ENCODE assay signal across 9 cellular contexts in genomic region chr17:81309140-81309858, GRCh38. TPM values are rescaled to one million over a fixed set of nuclear protein-coding genes. Genes with fewer than 3 reads are reported as not detected.
DNase-seq lines count a peak whose midpoint lies in the region; ATAC-seq and TF ChIP-seq lines count a peak whose summit lies in the region.
"Had no signal": no experiment of that assay in that cellular context is flagged by ENCODE, and none has a peak within 500 bp of the region (broad histone marks: within the 10 kb centered on the region; RNA-seq: fewer than 3 reads in every experiment).

No MANE protein-coding gene starts in this region.

- H3K27ac Mint-ChIP-seq in Caco-2 (ENCODE audit: unreplicated experiment) = peak overlapping the region; percentile 98
- H3K27ac Mint-ChIP-seq: T-helper 1 cell treated with Interleukin-12 subunit alpha and Interleukin-12 subunit beta and Interleukin-4 antibody, amounts not matched to agents 30 μg/mL and 1 μg/mL, for 36 hours had no signal

- H3K4me1 ChIP-seq in Caco-2 = peaks cover 37% of the 10 kb centered on the region
- H3K4me1 ChIP-seq in esophagus (ENCODE audit: control insufficient read depth in 2 of 2, insufficient read depth in 2 of 2, low read length in 1 of 2) = peaks cover 6 to 15% of the 10 kb centered on the region in 2 donors
- peaks cover 9 to 20% (median 14%) of the 10 kb centered on the region in 4 donors for H3K4me1 ChIP-seq in transverse colon

- TF ChIP-seq EP300 in transverse colon (IDR thresholded peaks at IDR 0.05; ENCODE audit: low read depth) = no peak

- peak; percentile 95 to 96 for DNase-seq in Caco-2
- DNase-seq in HT-29 (ENCODE audit: low spot score) = peak; percentile 93
- peak; percentile 54 for DNase-seq in UCSD-AML1 (lab: John Stamatoyannopoulos, UW; ENCODE audit: unreplicated experiment)
- DNase-seq in midbrain (lab: John Stamatoyannopoulos, UW) = peak; percentile 30
- peak; percentile 96 for DNase-seq in transverse colon

- CTCF ChIA-PET in Caco-2 (lab: Charles Lee) = interaction anchor here (0.5 to 3.5 kb wide), 26 partner anchors 10 to 210 kb away, joined by 3 to 82 read pairs (median 4); partner anchors contain the start of genes BAHCC1 and SLC38A10

- TSS peak; percentile 99 for BruUV-seq in Caco-2 (replicated peaks; lab: Mats Ljungman, UMichigan)

- POLR2A ChIA-PET in Caco-2 (lab: Charles Lee) = interaction anchor here (0.6 to 3.0 kb wide), 9 partner anchors 10 to 175 kb away, joined by 3 to 22 read pairs (median 5); partner anchors contain the start of genes BAHCC1 and SLC38A10

- WGBS in esophagus, 2 donors = 5 to 6% methylated on average over 20 to 22 of the region's 22 CpGs
- WGBS in transverse colon (ENCODE audit: low coverage in 1 of 2), 2 donors = 13% methylated on average over 21 of the region's 22 CpGs; no CpG with 5 or more reads in 1 of the 2 donors

- H3K27me3 ChIP-seq in Caco-2 (replicated peaks; ENCODE audit: control insufficient read depth, insufficient read depth, low read length) = no peaks in the 10 kb centered on the region
- no peaks in the 10 kb centered on the region for H3K27me3 ChIP-seq in esophagus (ENCODE audit: control insufficient read depth in 1 of 2, insufficient read depth in 2 of 2, low read length in 2 of 2)
- H3K27me3 ChIP-seq in transverse colon = no peaks in the 10 kb centered on the region

- no peaks in the 10 kb centered on the region for H3K9me3 ChIP-seq in Caco-2
- H3K9me3 ChIP-seq in esophagus (ENCODE audit: control insufficient read depth in 2 of 2, insufficient read depth in 1 of 2, low read depth in 1 of 2, low read length in 1 of 2) = no peaks in the 10 kb centered on the region
- H3K9me3 ChIP-seq in transverse colon = no peaks in the 10 kb centered on the region

- ATAC-seq in GM21423 (IDR thresholded peaks at IDR 0.05; ENCODE audit: unreplicated experiment) (no peak), HG03460 (IDR thresholded peaks at IDR 0.05; ENCODE audit: unreplicated experiment) (no peak)

- TF ChIP-seq CTCF in Caco-2 (IDR thresholded peaks at IDR 0.05; ENCODE audit: insufficient read depth in 1 of 2, low read depth in 1 of 2, low read length in 1 of 2, severe bottlenecking in 1 of 2, unreplicated experiment in 1 of 2) (peak; percentile 78 to 83), transverse colon (IDR thresholded peaks at IDR 0.05) (peak; percentile 59 to 93 (median 63))

- peak overlapping the region; percentile 45 for H3K4me3 ChIP-seq in Caco-2 (ENCODE audit: low read depth, low read length)
- H3K4me3 ChIP-seq in esophagus (ENCODE audit: low read depth in 1 of 2, low read length in 2 of 2) = peak overlapping the region; percentile 13 to 41
- H3K4me3 ChIP-seq in transverse colon = peak overlapping the region in 3 of 4 donors; percentile 25 to 39 (median 29)

- H3K27ac ChIP-seq in esophagus (ENCODE audit: low read depth in 2 of 2, low read length in 1 of 2) (peak overlapping the region; percentile 64 to 80), transverse colon (peak overlapping the region; percentile 79 to 84 (median 82))

- H3K9me3 Mint-ChIP-seq in Caco-2 (ENCODE audit: unreplicated experiment) = peaks cover 9% of the 10 kb centered on the region
- H3K9me3 Mint-ChIP-seq: T-helper 1 cell treated with Interleukin-12 subunit alpha and Interleukin-12 subunit beta and Interleukin-4 antibody, amounts not matched to agents 30 μg/mL and 1 μg/mL, for 36 hours had no signal

- no peaks in the 10 kb centered on the region for H3K27me3 Mint-ChIP-seq in Caco-2 (ENCODE audit: insufficient read depth, unreplicated experiment)

- H3K36me3 ChIP-seq in Caco-2 (ENCODE audit: control insufficient read depth, insufficient read depth, low read length) (peaks cover 2% of the 10 kb centered on the region; the same call in 1 of the 2 replicates), esophagus (ENCODE audit: control insufficient read depth in 2 of 2, insufficient read depth in 2 of 2, low read length in 1 of 2) (no peaks in the 10 kb centered on the region), transverse colon (no peaks in the 10 kb centered on the region)

- TF ChIP-seq POLR2A in transverse colon (IDR thresholded peaks at IDR 0.05) = peak; percentile 84

- H3K4me3 Mint-ChIP-seq in Caco-2 (ENCODE audit: unreplicated experiment) = peak overlapping the region; percentile 76
- H3K4me3 Mint-ChIP-seq: T-helper 1 cell treated with Interleukin-12 subunit alpha and Interleukin-12 subunit beta and Interleukin-4 antibody, amounts not matched to agents 30 μg/mL and 1 μg/mL, for 36 hours had no signal

- peaks cover 20% of the 10 kb centered on the region for H3K4me1 Mint-ChIP-seq in Caco-2 (ENCODE audit: low read depth, unreplicated experiment)

- intact Hi-C loops in Caco-2 (cut with micrococcal nuclease; ENCODE audit: unreplicated experiment) (loop anchor here (1.0 to 2.0 kb wide), 6 partner anchors 14 to 175 kb away; partner anchors contain the start of genes BAHCC1 and SLC38A10), transverse colon (cut with DNase I; ENCODE audit: low total_unique reads) (no loop called here)

- in situ Hi-C loops in transverse colon (cut with MboI; ENCODE audit: low pct_ligation_motif_present in 1 of 4, low pct_unique_long_range_greater_than_20kb in 1 of 4, low sequenced_read_pairs in 3 of 4) = no loop called here

- peaks cover 15% of the 10 kb centered on the region for H3K36me3 Mint-ChIP-seq in Caco-2 (ENCODE audit: insufficient read depth, unreplicated experiment)

RNA-seq across cellular contexts. Expression of gene SLC38A10, which starts 14.2 kb away (rescaled TPM):
- 131 and 137 TPM in 2 replicates for total RNA-seq in Caco-2 (2022)
- 109 and 116 TPM in 2 replicates for total RNA-seq in HT-29 (2014; rRNA removed; shearing (Covaris generic))
- polyA plus RNA-seq in esophagus = 10 to 100 TPM; 22.9 to 40.5 TPM
- total RNA-seq in transverse colon = 100 to 1,000 TPM in 2 of 4 donors, 10 to 100 TPM in 2; 94.9 to 113 (median 98.9) TPM

Comparison
In these comparisons a context has a peak if more than half of its experiments do, and no peak if none do; other contexts are left out.
1. DNase-seq: peak in every context shown above with its lines; median percentile 96 in transverse colon; 96 in Caco-2; 93 in HT-29; 54 in UCSD-AML1; 30 in midbrain.